In genomic region chr2:201618744-201619654, GRCh38 we compare ENCODE assay signal across 10 cellular contexts. TPM values are rescaled to one million over a fixed set of nuclear protein-coding genes. Genes with fewer than 3 reads are reported as not detected.
DNase-seq lines count a peak whose midpoint lies in the region; ATAC-seq and TF ChIP-seq lines count a peak whose summit lies in the region.
"Had no signal": no experiment of that assay in that cellular context is flagged by ENCODE, and none has a peak within 500 bp of the region (broad histone marks: within the 10 kb centered on the region; RNA-seq: fewer than 3 reads in every experiment).

No MANE protein-coding gene starts in this region.

- H3K4me1 ChIP-seq in left lung = no peaks in the 10 kb centered on the region

- H3K36me3 ChIP-seq in left lung = no peaks in the 10 kb centered on the region

- H3K36me3 Mint-ChIP-seq in activated CD4-positive, alpha-beta memory T cell treated with anti-CD3 and anti-CD28 coated beads for 36 hours = no peaks in the 10 kb centered on the region

- no peaks in the 10 kb centered on the region for H3K27me3 ChIP-seq in left lung

- POLR2A ChIA-PET in activated CD4-positive, alpha-beta memory T cell treated with anti-CD3 and anti-CD28 coated beads for 36 hours (lab: Charles Lee) = no interaction called here

- peak; percentile 96 for ATAC-seq in left lung
- ATAC-seq in GM19397 (IDR thresholded peaks at IDR 0.05; ENCODE audit: unreplicated experiment) = no peak

- no peak overlapping the region for H3K4me3 Mint-ChIP-seq in activated CD4-positive, alpha-beta memory T cell treated with anti-CD3 and anti-CD28 coated beads for 36 hours
- H3K4me3 Mint-ChIP-seq: activated T-helper 1 cell treated with anti-CD3 and anti-CD28 coated beads, Interleukin-12 subunit alpha, Interleukin-12 subunit beta, Interleukin-2, Interleukin-4 antibody, amounts not matched to agents 30 ng/mL and 10 ng/mL and 1 ng/mL, durations not matched to agents 14 hours and 24 hours and 36 hours had no signal

- no peak for TF ChIP-seq CTCF in left lung (IDR thresholded peaks at IDR 0.05)

- peak overlapping the region; percentile 5 to 11 for H3K4me3 ChIP-seq in left lung

- H3K27me3 Mint-ChIP-seq in activated CD4-positive, alpha-beta memory T cell treated with anti-CD3 and anti-CD28 coated beads for 36 hours = no peaks in the 10 kb centered on the region

- no peaks in the 10 kb centered on the region for H3K9me3 ChIP-seq in left lung

- peak; percentile 12 for DNase-seq in activated CD4-positive, alpha-beta T cell treated with anti-CD3 and anti-CD28 coated beads for 48 hours
- DNase-seq in activated CD4-positive, alpha-beta T cell treated with anti-CD3 and anti-CD28 coated beads, Interleukin-2, amount 50 U/mL, for 48 hours = no peak
- DNase-seq in cerebellum (ENCODE audit: low spot score) = peak; percentile 21
- peak; percentile 71 to 87 for DNase-seq in left lung
- DNase-seq in ureter (ENCODE audit: low spot score) = peak; percentile 75
- no peak for DNase-seq in activated effector memory CD4-positive, alpha-beta T cell treated with Interleukin-2 at 50 U/mL for 16 hours
- no peak for DNase-seq in activated CD4-positive, alpha-beta memory T cell treated with anti-CD3 and anti-CD28 coated beads for 36 hours

- CTCF ChIA-PET in activated CD4-positive, alpha-beta memory T cell treated with anti-CD3 and anti-CD28 coated beads for 36 hours (lab: Charles Lee) = no interaction called here

- no peak overlapping the region for H3K27ac Mint-ChIP-seq in activated CD4-positive, alpha-beta memory T cell treated with anti-CD3 and anti-CD28 coated beads for 36 hours
- H3K27ac Mint-ChIP-seq: activated T-helper 1 cell treated with anti-CD3 and anti-CD28 coated beads, Interleukin-12 subunit alpha, Interleukin-12 subunit beta, Interleukin-2, Interleukin-4 antibody, amounts not matched to agents 30 ng/mL and 10 ng/mL and 1 ng/mL, durations not matched to agents 14 hours and 24 hours and 36 hours had no signal

- H3K27ac ChIP-seq in left lung = no peak overlapping the region
- H3K27ac ChIP-seq: C4-2B had no signal

- intact Hi-C loops in left lung (cut with DNase I) = no loop called here
- intact Hi-C loops in activated CD4-positive, alpha-beta memory T cell treated with anti-CD3 and anti-CD28 coated beads for 36 hours (cut with micrococcal nuclease) = no loop called here

- no peaks in the 10 kb centered on the region for H3K4me1 Mint-ChIP-seq in activated CD4-positive, alpha-beta memory T cell treated with anti-CD3 and anti-CD28 coated beads for 36 hours (ENCODE audit: low read depth)

- H3K9me3 Mint-ChIP-seq in activated CD4-positive, alpha-beta memory T cell treated with anti-CD3 and anti-CD28 coated beads for 36 hours = no peaks in the 10 kb centered on the region
- H3K9me3 Mint-ChIP-seq: activated T-helper 1 cell treated with anti-CD3 and anti-CD28 coated beads, Interleukin-12 subunit alpha, Interleukin-12 subunit beta, Interleukin-2, Interleukin-4 antibody, amounts not matched to agents 30 ng/mL and 10 ng/mL and 1 ng/mL, durations not matched to agents 14 hours and 24 hours and 36 hours had no signal

RNA-seq across cellular contexts. Expression of gene TMEM237, which starts 24.3 kb away (rescaled TPM):
- total RNA-seq in cerebellum (62.6 TPM), left lung (10 to 100 TPM; 18.9 to 20.4 TPM), ureter (23.6 TPM)
- total RNA-seq in activated CD4-positive, alpha-beta memory T cell treated with anti-CD3 and anti-CD28 coated beads for 36 hours = 10 to 100 TPM; 15.4 to 18.3 TPM

Comparison
In these comparisons a context has a peak if more than half of its experiments do, and no peak if none do; other contexts are left out.
1. DNase-seq: peak in activated CD4-positive, alpha-beta T cell treated with anti-CD3 and anti-CD28 coated beads for 48 hours (single experiment), cerebellum (single experiment), left lung (2 of 2) and ureter (single experiment); none in activated CD4-positive, alpha-beta T cell treated with anti-CD3 and anti-CD28 coated beads, Interleukin-2, amount 50 U/mL, for 48 hours (0 of 2), activated effector memory CD4-positive, alpha-beta T cell treated with Interleukin-2 at 50 U/mL for 16 hours (single experiment) and activated CD4-positive, alpha-beta memory T cell treated with anti-CD3 and anti-CD28 coated beads for 36 hours (single experiment).